Comparison of ENCODE assay signal across 1 cellular context in the genomic region with DNA sequence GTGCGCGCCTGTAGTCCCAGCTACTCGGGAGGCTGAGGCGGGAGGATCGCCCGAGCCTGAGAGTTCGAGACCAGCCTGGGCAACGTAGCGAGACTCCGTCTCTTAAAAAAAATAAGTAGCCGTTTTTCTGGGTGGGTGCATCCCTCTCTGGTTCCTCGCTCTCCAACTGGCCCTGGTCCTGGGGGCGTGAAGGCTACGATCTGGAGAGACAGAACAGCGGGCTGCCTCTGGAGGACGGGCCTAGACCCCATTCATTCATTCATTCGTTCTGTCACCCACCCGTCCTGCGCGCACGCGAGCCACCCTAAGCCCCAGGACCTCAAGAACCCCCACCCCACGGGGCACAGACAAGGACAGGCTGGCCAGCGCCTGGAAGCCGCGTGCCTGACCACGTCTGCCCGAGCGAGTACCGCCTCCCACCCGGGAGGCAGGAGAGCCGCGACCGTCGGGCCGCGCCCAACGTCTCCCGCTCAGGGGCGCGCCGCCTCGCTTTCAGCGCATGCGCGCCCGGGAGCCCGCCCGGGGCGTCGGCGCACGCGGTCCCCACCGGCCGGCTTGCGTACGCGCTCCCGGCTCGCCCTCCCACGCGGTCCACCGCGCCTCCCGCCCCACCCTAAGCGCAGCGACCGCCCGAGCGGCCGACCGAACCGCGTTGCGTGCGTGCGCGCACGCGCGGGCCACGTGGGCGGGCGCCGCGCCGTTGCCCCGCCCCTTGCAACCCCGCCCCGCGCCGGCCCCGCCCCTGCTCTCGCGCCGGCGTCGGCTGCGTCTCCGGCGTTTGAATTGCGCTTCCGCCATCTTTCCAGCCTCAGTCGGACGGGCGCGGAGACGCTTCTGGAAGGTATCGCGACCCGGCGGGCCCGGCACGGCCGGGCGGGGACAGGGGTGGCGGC.
TF ChIP-seq lines count a peak whose summit lies in the region.

Gene RAN (plus strand): TSS at position 781 of the 893 bp plus-strand sequence. CDS start 528 bp downstream, outside the sequence.

TF ChIP-seq in HepG2, 621 proteins besides CTCF, POLR2A, EP300 and RAD21 (continued from another document and continues in another):
- TF ChIP-seq, protein P1, sequence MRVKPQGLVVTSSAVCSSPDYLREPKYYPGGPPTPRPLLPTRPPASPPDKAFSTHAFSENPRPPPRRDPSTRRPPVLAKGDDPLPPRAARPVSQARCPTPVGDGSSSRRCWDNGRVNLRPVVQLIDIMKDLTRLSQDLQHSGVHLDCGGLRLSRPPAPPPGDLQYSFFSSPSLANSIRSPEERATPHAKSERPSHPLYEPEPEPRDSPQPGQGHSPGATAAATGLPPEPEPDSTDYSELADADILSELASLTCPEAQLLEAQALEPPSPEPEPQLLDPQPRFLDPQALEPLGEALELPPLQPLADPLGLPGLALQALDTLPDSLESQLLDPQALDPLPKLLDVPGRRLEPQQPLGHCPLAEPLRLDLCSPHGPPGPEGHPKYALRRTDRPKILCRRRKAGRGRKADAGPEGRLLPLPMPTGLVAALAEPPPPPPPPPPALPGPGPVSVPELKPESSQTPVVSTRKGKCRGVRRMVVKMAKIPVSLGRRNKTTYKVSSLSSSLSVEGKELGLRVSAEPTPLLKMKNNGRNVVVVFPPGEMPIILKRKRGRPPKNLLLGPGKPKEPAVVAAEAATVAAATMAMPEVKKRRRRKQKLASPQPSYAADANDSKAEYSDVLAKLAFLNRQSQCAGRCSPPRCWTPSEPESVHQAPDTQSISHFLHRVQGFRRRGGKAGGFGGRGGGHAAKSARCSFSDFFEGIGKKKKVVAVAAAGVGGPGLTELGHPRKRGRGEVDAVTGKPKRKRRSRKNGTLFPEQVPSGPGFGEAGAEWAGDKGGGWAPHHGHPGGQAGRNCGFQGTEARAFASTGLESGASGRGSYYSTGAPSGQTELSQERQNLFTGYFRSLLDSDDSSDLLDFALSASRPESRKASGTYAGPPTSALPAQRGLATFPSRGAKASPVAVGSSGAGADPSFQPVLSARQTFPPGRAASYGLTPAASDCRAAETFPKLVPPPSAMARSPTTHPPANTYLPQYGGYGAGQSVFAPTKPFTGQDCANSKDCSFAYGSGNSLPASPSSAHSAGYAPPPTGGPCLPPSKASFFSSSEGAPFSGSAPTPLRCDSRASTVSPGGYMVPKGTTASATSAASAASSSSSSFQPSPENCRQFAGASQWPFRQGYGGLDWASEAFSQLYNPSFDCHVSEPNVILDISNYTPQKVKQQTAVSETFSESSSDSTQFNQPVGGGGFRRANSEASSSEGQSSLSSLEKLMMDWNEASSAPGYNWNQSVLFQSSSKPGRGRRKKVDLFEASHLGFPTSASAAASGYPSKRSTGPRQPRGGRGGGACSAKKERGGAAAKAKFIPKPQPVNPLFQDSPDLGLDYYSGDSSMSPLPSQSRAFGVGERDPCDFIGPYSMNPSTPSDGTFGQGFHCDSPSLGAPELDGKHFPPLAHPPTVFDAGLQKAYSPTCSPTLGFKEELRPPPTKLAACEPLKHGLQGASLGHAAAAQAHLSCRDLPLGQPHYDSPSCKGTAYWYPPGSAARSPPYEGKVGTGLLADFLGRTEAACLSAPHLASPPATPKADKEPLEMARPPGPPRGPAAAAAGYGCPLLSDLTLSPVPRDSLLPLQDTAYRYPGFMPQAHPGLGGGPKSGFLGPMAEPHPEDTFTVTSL (CRISPR knock-in tag; IDR thresholded peaks at IDR 0.05; ENCODE audit: borderline replicate concordance) = no peak
- TF ChIP-seq, protein P2, sequence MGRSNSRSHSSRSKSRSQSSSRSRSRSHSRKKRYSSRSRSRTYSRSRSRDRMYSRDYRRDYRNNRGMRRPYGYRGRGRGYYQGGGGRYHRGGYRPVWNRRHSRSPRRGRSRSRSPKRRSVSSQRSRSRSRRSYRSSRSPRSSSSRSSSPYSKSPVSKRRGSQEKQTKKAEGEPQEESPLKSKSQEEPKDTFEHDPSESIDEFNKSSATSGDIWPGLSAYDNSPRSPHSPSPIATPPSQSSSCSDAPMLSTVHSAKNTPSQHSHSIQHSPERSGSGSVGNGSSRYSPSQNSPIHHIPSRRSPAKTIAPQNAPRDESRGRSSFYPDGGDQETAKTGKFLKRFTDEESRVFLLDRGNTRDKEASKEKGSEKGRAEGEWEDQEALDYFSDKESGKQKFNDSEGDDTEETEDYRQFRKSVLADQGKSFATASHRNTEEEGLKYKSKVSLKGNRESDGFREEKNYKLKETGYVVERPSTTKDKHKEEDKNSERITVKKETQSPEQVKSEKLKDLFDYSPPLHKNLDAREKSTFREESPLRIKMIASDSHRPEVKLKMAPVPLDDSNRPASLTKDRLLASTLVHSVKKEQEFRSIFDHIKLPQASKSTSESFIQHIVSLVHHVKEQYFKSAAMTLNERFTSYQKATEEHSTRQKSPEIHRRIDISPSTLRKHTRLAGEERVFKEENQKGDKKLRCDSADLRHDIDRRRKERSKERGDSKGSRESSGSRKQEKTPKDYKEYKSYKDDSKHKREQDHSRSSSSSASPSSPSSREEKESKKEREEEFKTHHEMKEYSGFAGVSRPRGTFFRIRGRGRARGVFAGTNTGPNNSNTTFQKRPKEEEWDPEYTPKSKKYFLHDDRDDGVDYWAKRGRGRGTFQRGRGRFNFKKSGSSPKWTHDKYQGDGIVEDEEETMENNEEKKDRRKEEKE (IDR thresholded peaks at IDR 0.05) = no peak
- TF ChIP-seq GZF1 (CRISPR knock-in tag; IDR thresholded peaks at IDR 0.05) = no peak
- no peak for TF ChIP-seq TBL1XR1 (IDR thresholded peaks at IDR 0.05; ENCODE audit: borderline replicate concordance, low read length, partially characterized antibody)
- TF ChIP-seq, protein P3, sequence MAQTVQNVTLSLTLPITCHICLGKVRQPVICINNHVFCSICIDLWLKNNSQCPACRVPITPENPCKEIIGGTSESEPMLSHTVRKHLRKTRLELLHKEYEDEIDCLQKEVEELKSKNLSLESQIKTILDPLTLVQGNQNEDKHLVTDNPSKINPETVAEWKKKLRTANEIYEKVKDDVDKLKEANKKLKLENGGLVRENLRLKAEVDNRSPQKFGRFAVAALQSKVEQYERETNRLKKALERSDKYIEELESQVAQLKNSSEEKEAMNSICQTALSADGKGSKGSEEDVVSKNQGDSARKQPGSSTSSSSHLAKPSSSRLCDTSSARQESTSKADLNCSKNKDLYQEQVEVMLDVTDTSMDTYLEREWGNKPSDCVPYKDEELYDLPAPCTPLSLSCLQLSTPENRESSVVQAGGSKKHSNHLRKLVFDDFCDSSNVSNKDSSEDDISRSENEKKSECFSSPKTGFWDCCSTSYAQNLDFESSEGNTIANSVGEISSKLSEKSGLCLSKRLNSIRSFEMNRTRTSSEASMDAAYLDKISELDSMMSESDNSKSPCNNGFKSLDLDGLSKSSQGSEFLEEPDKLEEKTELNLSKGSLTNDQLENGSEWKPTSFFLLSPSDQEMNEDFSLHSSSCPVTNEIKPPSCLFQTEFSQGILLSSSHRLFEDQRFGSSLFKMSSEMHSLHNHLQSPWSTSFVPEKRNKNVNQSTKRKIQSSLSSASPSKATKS (CRISPR knock-in tag; IDR thresholded peaks at IDR 0.05) = no peak
- no peak for TF ChIP-seq ZNF7 (CRISPR knock-in tag; IDR thresholded peaks at IDR 0.05)
- peak; percentile 61 for TF ChIP-seq ZFP90 (CRISPR knock-in tag; IDR thresholded peaks at IDR 0.05; ENCODE audit: borderline replicate concordance)
- TF ChIP-seq RFX5 (IDR thresholded peaks at IDR 0.05; ENCODE audit: low read depth, low read length) = no peak
- no peak for TF ChIP-seq HOXA7 (CRISPR knock-in tag; IDR thresholded peaks at IDR 0.05)
- no peak for TF ChIP-seq PRPF4 (IDR thresholded peaks at IDR 0.05; ENCODE audit: low read depth, low read length, poor library complexity, severe bottlenecking)
- TF ChIP-seq, protein P4, sequence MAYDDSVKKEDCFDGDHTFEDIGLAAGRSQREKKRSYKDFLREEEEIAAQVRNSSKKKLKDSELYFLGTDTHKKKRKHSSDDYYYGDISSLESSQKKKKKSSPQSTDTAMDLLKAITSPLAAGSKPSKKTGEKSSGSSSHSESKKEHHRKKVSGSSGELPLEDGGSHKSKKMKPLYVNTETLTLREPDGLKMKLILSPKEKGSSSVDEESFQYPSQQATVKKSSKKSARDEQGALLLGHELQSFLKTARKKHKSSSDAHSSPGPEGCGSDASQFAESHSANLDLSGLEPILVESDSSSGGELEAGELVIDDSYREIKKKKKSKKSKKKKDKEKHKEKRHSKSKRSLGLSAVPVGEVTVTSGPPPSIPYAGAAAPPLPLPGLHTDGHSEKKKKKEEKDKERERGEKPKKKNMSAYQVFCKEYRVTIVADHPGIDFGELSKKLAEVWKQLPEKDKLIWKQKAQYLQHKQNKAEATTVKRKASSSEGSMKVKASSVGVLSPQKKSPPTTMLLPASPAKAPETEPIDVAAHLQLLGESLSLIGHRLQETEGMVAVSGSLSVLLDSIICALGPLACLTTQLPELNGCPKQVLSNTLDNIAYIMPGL (CRISPR knock-in tag; IDR thresholded peaks at IDR 0.05; ENCODE audit: borderline replicate concordance in 1 of 2, low read depth in 1 of 2) = no peak; a peak in 1 of 4 replicates
- TF ChIP-seq SP5 (CRISPR knock-in tag; IDR thresholded peaks at IDR 0.05; ENCODE audit: borderline replicate concordance, low read depth) = peak; percentile 9; the same call in 1 of the 2 replicates
- no peak for TF ChIP-seq ZNF326 (CRISPR knock-in tag; IDR thresholded peaks at IDR 0.05; ENCODE audit: borderline replicate concordance)
- TF ChIP-seq CREB3 (CRISPR knock-in tag; IDR thresholded peaks at IDR 0.05) = peak; percentile 97
- no peak for TF ChIP-seq ZNF33A (CRISPR knock-in tag; IDR thresholded peaks at IDR 0.05; ENCODE audit: borderline replicate concordance)
- TF ChIP-seq ZBTB1 (CRISPR knock-in tag; IDR thresholded peaks at IDR 0.05; ENCODE audit: borderline replicate concordance) = no peak
- TF ChIP-seq GMEB2 (CRISPR knock-in tag; IDR thresholded peaks at IDR 0.05; ENCODE audit: low read depth) = peak; percentile 50; the same call in 1 of the 2 replicates
- TF ChIP-seq ZBTB44 (CRISPR knock-in tag; IDR thresholded peaks at IDR 0.05) = no peak
- TF ChIP-seq YEATS2 (CRISPR knock-in tag; IDR thresholded peaks at IDR 0.05; ENCODE audit: borderline replicate concordance) = peak; percentile 36; the same call in 1 of the 2 replicates
- TF ChIP-seq, protein P5, sequence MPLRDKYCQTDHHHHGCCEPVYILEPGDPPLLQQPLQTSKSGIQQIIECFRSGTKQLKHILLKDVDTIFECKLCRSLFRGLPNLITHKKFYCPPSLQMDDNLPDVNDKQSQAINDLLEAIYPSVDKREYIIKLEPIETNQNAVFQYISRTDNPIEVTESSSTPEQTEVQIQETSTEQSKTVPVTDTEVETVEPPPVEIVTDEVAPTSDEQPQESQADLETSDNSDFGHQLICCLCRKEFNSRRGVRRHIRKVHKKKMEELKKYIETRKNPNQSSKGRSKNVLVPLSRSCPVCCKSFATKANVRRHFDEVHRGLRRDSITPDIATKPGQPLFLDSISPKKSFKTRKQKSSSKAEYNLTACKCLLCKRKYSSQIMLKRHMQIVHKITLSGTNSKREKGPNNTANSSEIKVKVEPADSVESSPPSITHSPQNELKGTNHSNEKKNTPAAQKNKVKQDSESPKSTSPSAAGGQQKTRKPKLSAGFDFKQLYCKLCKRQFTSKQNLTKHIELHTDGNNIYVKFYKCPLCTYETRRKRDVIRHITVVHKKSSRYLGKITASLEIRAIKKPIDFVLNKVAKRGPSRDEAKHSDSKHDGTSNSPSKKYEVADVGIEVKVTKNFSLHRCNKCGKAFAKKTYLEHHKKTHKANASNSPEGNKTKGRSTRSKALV (CRISPR knock-in tag; IDR thresholded peaks at IDR 0.05) = no peak
- no peak for TF ChIP-seq NFYC (CRISPR knock-in tag; IDR thresholded peaks at IDR 0.05)
- no peak for TF ChIP-seq HHEX (CRISPR knock-in tag; IDR thresholded peaks at IDR 0.05)
- TF ChIP-seq, protein P6, sequence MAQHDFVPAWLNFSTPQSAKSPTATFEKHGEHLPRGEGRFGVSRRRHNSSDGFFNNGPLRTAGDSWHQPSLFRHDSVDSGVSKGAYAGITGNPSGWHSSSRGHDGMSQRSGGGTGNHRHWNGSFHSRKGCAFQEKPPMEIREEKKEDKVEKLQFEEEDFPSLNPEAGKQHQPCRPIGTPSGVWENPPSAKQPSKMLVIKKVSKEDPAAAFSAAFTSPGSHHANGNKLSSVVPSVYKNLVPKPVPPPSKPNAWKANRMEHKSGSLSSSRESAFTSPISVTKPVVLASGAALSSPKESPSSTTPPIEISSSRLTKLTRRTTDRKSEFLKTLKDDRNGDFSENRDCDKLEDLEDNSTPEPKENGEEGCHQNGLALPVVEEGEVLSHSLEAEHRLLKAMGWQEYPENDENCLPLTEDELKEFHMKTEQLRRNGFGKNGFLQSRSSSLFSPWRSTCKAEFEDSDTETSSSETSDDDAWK (CRISPR knock-in tag; IDR thresholded peaks at IDR 0.05) = no peak
- 0 out of 2 replicates have a peak, but pooled peaks have one; percentile 20 for TF ChIP-seq THAP11 (CRISPR knock-in tag; IDR thresholded peaks at IDR 0.05)
- TF ChIP-seq FOXJ3 (CRISPR knock-in tag; IDR thresholded peaks at IDR 0.05; ENCODE audit: borderline replicate concordance) = no peak
